In genomic region chr5:155006265-155006664, GRCh38 we compare ENCODE assay signal across 4 cellular contexts. TPM values are rescaled to one million over a fixed set of nuclear protein-coding genes. Genes with fewer than 3 reads are reported as not detected.
"Had no signal": no experiment of that assay in that cellular context is flagged by ENCODE, and none has a peak within 500 bp of the region (broad histone marks: within the 10 kb centered on the region; RNA-seq: fewer than 3 reads in every experiment).

No MANE protein-coding gene starts in this region.

RNA-seq across cellular contexts. Expression of gene KIF4B, which starts 7.3 kb away (rescaled TPM):
- total RNA-seq: HT-29, HT1080 had no signal
- polyA plus RNA-seq: HepG2, IgD-negative memory B cell had no signal
